In genomic region chr2:85933753-85934594, GRCh38 we compare ENCODE assay signal across 12 cellular contexts. TPM values are rescaled to one million over a fixed set of nuclear protein-coding genes. Genes with fewer than 3 reads are reported as not detected.
A peak's percentile ranks its signal among the peaks of the same experiment; 100 is the strongest.
DNase-seq lines count a peak whose midpoint lies in the region; ATAC-seq and TF ChIP-seq lines count a peak whose summit lies in the region.
"Had no signal": no experiment of that assay in that cellular context is flagged by ENCODE, and none has a peak within 500 bp of the region (broad histone marks: within the 10 kb centered on the region; RNA-seq: fewer than 3 reads in every experiment).

No MANE protein-coding gene starts in this region.

- H3K4me3 ChIP-seq in SJSA1 (no peak overlapping the region), fibroblast of lung (replicated peaks in 1 of 4; ENCODE audit: control extremely low read depth in 1 of 4, insufficient read depth in 1 of 4, low read depth in 3 of 4, low read length in 4 of 4) (no peak overlapping the region)
- H3K4me3 ChIP-seq: body of pancreas had no signal

- H3K36me3 ChIP-seq in SJSA1: no peaks in the 10 kb centered on the region
- H3K36me3 ChIP-seq in fibroblast of lung (ENCODE audit: control insufficient read depth, insufficient read depth, low read length): no peaks in the 10 kb centered on the region

- no peaks in the 10 kb centered on the region for H3K79me2 ChIP-seq in fibroblast of lung (ENCODE audit: control insufficient read depth, insufficient read depth, low read length)

- no peak overlapping the region for H3K9ac ChIP-seq in fibroblast of lung (ENCODE audit: insufficient read depth, low read length)

- H2AFZ ChIP-seq in fibroblast of lung (ENCODE audit: low read length): no peak overlapping the region

- DNase-seq in NCI-H446 treated with DMSO at 0.1 percent for 48 hours (lab: John Stamatoyannopoulos, UW) (peak; percentile 14), NCI-H446 (lab: John Stamatoyannopoulos, UW) (no peak), SJSA1 (ENCODE audit: low read depth in 1 of 2, low spot score in 2 of 2) (peak in 1 of 2 experiments; percentile 48), fibroblast of lung (ENCODE audit: low read depth in 2 of 2) (peak; percentile 50 to 98), renal cortical epithelial cell (ENCODE audit: low read depth) (peak; percentile 76), globus pallidus (ENCODE audit: low spot score) (no peak)
- DNase-seq: 8988T, body of pancreas, left colon, NCI-H1694 had no signal

- peak overlapping the region; percentile 52 for H3K27ac ChIP-seq in SJSA1
- no peak overlapping the region for H3K27ac ChIP-seq in fibroblast of lung (ENCODE audit: insufficient read depth, low read length)
- H3K27ac ChIP-seq: body of pancreas had no signal

- H3K9me3 ChIP-seq in SJSA1 (replicated peaks) (no peaks in the 10 kb centered on the region), fibroblast of lung (ENCODE audit: control insufficient read depth, insufficient read depth, low read depth, low read length) (no peaks in the 10 kb centered on the region)
- H3K9me3 ChIP-seq: body of pancreas had no signal

- no peaks in the 10 kb centered on the region for H4K20me1 ChIP-seq in fibroblast of lung (ENCODE audit: control insufficient read depth, extremely low read depth, insufficient read depth, low read length)

- H3K4me1 ChIP-seq in SJSA1 (replicated peaks) (peaks cover 57% of the 10 kb centered on the region), fibroblast of lung (ENCODE audit: control insufficient read depth, extremely low read depth, insufficient read depth, low read length) (no peaks in the 10 kb centered on the region)

- no peak for TF ChIP-seq CTCF in fibroblast of lung (conservative IDR thresholded peaks at IDR 0.05 in 1 of 2, IDR thresholded peaks at IDR 0.05 in 1 of 2; ENCODE audit: low read depth in 1 of 2, low read length in 2 of 2)

- ATAC-seq in HG02970 (IDR thresholded peaks at IDR 0.05; ENCODE audit: low FRiP score, unreplicated experiment): no peak
- ATAC-seq in HG02852 (IDR thresholded peaks at IDR 0.05; ENCODE audit: unreplicated experiment): no peak
- ATAC-seq: body of pancreas, left colon had no signal

- no peak overlapping the region for H3K4me2 ChIP-seq in fibroblast of lung (ENCODE audit: extremely low read depth, insufficient read depth, low read length)

- H3K27me3 ChIP-seq in SJSA1 (replicated peaks): no peaks in the 10 kb centered on the region
- H3K27me3 ChIP-seq in fibroblast of lung (ENCODE audit: control insufficient read depth, insufficient read depth, low read length): peaks cover under 1% of the 10 kb centered on the region
- H3K27me3 ChIP-seq: body of pancreas had no signal

RNA-seq across cellular contexts. Expression of gene ST3GAL5, which starts 45.2 kb away (rescaled TPM):
- 84.5 and 89.7 TPM in 2 replicates for total RNA-seq in SJSA1 (2014; rRNA removed; shearing (Covaris generic))
- total RNA-seq in fibroblast of lung (10.3 and 10.9 TPM in 2 replicates), renal cortical epithelial cell (5.2 and 5.9 TPM in 2 replicates)
- polyA plus RNA-seq in fibroblast of lung: 6.2 and 13.8 TPM in 2 replicates
- 4.5 and 7.9 TPM in 2 replicates for polyA plus RNA-seq in fibroblast of lung (2012)
- polyA minus RNA-seq in fibroblast of lung (ENCODE audit: low replicate concordance): 7.7 and 9.7 TPM in 2 replicates

Comparison
In these comparisons a context has a peak if more than half of its experiments do, and no peak if none do; other contexts are left out.
1. DNase-seq: peak in NCI-H446 treated with DMSO at 0.1 percent for 48 hours (single experiment), fibroblast of lung (2 of 2) and renal cortical epithelial cell (single experiment); none in NCI-H446 (0 of 2) and globus pallidus (single experiment).